14 cellular contexts compared by ENCODE assay signal in the genomic region with DNA sequence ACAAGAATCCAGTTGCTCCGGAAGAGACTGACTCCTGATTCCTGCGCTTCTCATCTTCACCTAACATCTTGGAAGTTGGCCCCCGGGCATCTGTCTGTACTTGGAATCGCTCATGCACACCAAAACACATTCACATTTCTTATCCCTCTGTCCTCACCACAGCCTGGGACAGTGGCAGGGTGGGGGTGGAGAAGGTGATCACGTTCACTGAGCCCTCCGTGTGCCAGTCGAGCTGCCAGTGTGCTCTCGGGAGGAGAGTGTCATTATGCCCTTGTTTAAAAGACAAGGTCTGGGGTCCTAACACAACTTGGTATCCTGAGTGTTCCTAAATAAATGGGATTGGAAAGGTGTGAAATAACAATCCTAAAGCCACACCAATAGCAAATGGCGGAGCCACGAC. TPM values are rescaled to one million over a fixed set of nuclear protein-coding genes. Genes with fewer than 3 reads are reported as not detected.
DNase-seq lines count a peak whose midpoint lies in the region; ATAC-seq and TF ChIP-seq lines count a peak whose summit lies in the region.
"Had no signal": no experiment of that assay in that cellular context is flagged by ENCODE, and none has a peak within 500 bp of the region (broad histone marks: within the 10 kb centered on the region; RNA-seq: fewer than 3 reads in every experiment).

No MANE protein-coding gene starts in this region.

- no peak overlapping the region for H3K4me3 Mint-ChIP-seq in activated naive CD4-positive, alpha-beta T cell treated with anti-CD3 and anti-CD28 coated beads, Interleukin-2, amount 50 U/mL, for 24 hours
- no peak overlapping the region for H3K4me3 Mint-ChIP-seq in activated naive CD4-positive, alpha-beta T cell treated with anti-CD3 and anti-CD28 coated beads, Interleukin-2, amount 10 ng/mL, durations not matched to agents 7 days and 5 days
- no peak overlapping the region for H3K4me3 Mint-ChIP-seq in CD4-positive, alpha-beta T cell
- H3K4me3 Mint-ChIP-seq in nephron progenitor cell: no peak overlapping the region
- H3K4me3 Mint-ChIP-seq: CD8-positive, alpha-beta memory T cell had no signal

- no peaks in the 10 kb centered on the region for H3K27me3 Mint-ChIP-seq in activated naive CD4-positive, alpha-beta T cell treated with anti-CD3 and anti-CD28 coated beads, Interleukin-2, amount 50 U/mL, for 24 hours
- no peaks in the 10 kb centered on the region for H3K27me3 Mint-ChIP-seq in activated naive CD4-positive, alpha-beta T cell treated with anti-CD3 and anti-CD28 coated beads, Interleukin-2, amount 10 ng/mL, durations not matched to agents 7 days and 5 days
- H3K27me3 Mint-ChIP-seq in CD4-positive, alpha-beta T cell: no peaks in the 10 kb centered on the region
- H3K27me3 Mint-ChIP-seq in nephron progenitor cell (ENCODE audit: low read depth, poor library complexity): peaks cover 5% of the 10 kb centered on the region
- H3K27me3 Mint-ChIP-seq: CD8-positive, alpha-beta memory T cell had no signal

- TF ChIP-seq POLR2A in erythroblast (IDR thresholded peaks at IDR 0.05; ENCODE audit: low read length): no peak

- H3K9me3 Mint-ChIP-seq in activated naive CD4-positive, alpha-beta T cell treated with anti-CD3 and anti-CD28 coated beads, Interleukin-2, amount 50 U/mL, for 24 hours: peaks cover 6% of the 10 kb centered on the region
- peaks cover 19% of the 10 kb centered on the region for H3K9me3 Mint-ChIP-seq in activated naive CD4-positive, alpha-beta T cell treated with anti-CD3 and anti-CD28 coated beads, Interleukin-2, amount 10 ng/mL, durations not matched to agents 7 days and 5 days
- peaks cover 7% of the 10 kb centered on the region for H3K9me3 Mint-ChIP-seq in CD4-positive, alpha-beta T cell
- H3K9me3 Mint-ChIP-seq in nephron progenitor cell: peaks cover 34% of the 10 kb centered on the region

- peaks cover 21% of the 10 kb centered on the region for H3K36me3 Mint-ChIP-seq in activated naive CD4-positive, alpha-beta T cell treated with anti-CD3 and anti-CD28 coated beads, Interleukin-2, amount 50 U/mL, for 24 hours
- peaks cover 79% of the 10 kb centered on the region for H3K36me3 Mint-ChIP-seq in activated naive CD4-positive, alpha-beta T cell treated with anti-CD3 and anti-CD28 coated beads, Interleukin-2, amount 10 ng/mL, durations not matched to agents 7 days and 5 days
- H3K36me3 Mint-ChIP-seq in CD4-positive, alpha-beta T cell (ENCODE audit: low read depth): peaks cover 89% of the 10 kb centered on the region
- peaks cover 89% of the 10 kb centered on the region for H3K36me3 Mint-ChIP-seq in nephron progenitor cell (ENCODE audit: low read depth)

- H3K9me3 ChIP-seq in CD4-positive, alpha-beta T cell (ENCODE audit: control insufficient read depth, low read length): peaks cover 8% of the 10 kb centered on the region

- ATAC-seq in CD4-positive, alpha-beta T cell (ENCODE audit: poor library complexity): no peak

- no peak for DNase-seq in activated naive CD4-positive, alpha-beta T cell treated with anti-CD3 and anti-CD28 coated beads, Interleukin-2, amount 10 ng/mL, durations not matched to agents 7 days and 5 days
- no peak for DNase-seq in CD4-positive, alpha-beta T cell
- DNase-seq in erythroblast (lab: John Stamatoyannopoulos, UW) (peak; percentile 39 to 56), nephron progenitor cell (no peak), GM10248 (ENCODE audit: extremely low spot score) (no peak), NCI-H2029 (lab: John Stamatoyannopoulos, UW) (no peak), DMS79 (lab: John Stamatoyannopoulos, UW) (no peak)
- DNase-seq: ACHN; Caco-2; CD8-positive, alpha-beta memory T cell; GF-D8 had no signal

- POLR2A ChIA-PET in CD4-positive, alpha-beta T cell (lab: Charles Lee): no interaction called here
- POLR2A ChIA-PET in GM10248 (lab: Yijun Ruan, JAX): no interaction called here

- TF ChIP-seq CTCF in CD4-positive, alpha-beta T cell (IDR thresholded peaks at IDR 0.05): no peak
- TF ChIP-seq CTCF in nephron progenitor cell (IDR thresholded peaks at IDR 0.05) (no peak), GM10248 (IDR thresholded peaks at IDR 0.05; ENCODE audit: control extremely low read depth, extremely low read depth, low read depth, missing control alignments) (no peak)

- intact Hi-C loops in CD4-positive, alpha-beta T cell (cut with DNase I, micrococcal nuclease): no loop called here

- H3K27ac ChIP-seq in CD4-positive, alpha-beta T cell (ENCODE audit: low read depth, low read length): no peak overlapping the region
- H3K27ac ChIP-seq: BLaER1 treated with 17β-estradiol and CSF1 and Interleukin-3, amounts not matched to agents 10 nM and 100 nM had no signal

- H3K27ac Mint-ChIP-seq in activated naive CD4-positive, alpha-beta T cell treated with anti-CD3 and anti-CD28 coated beads, Interleukin-2, amount 50 U/mL, for 24 hours: peak overlapping the region; percentile 23
- no peak overlapping the region for H3K27ac Mint-ChIP-seq in activated naive CD4-positive, alpha-beta T cell treated with anti-CD3 and anti-CD28 coated beads, Interleukin-2, amount 10 ng/mL, durations not matched to agents 7 days and 5 days
- peak overlapping the region; percentile 42 for H3K27ac Mint-ChIP-seq in CD4-positive, alpha-beta T cell
- peak overlapping the region; percentile 95 for H3K27ac Mint-ChIP-seq in nephron progenitor cell

- CTCF ChIA-PET in activated naive CD4-positive, alpha-beta T cell treated with anti-CD3 and anti-CD28 coated beads, Interleukin-2, amount 10 ng/mL, durations not matched to agents 7 days and 5 days (lab: Charles Lee): no interaction called here
- CTCF ChIA-PET in CD4-positive, alpha-beta T cell (lab: Charles Lee): no interaction called here
- CTCF ChIA-PET in GM10248 (lab: Yijun Ruan, JAX): no interaction called here

- no peaks in the 10 kb centered on the region for H3K27me3 ChIP-seq in CD4-positive, alpha-beta T cell (ENCODE audit: control insufficient read depth, insufficient read depth, low read length)
- H3K27me3 ChIP-seq: BLaER1 treated with 17β-estradiol and CSF1 and Interleukin-3, amounts not matched to agents 10 nM and 100 nM had no signal

- peaks cover 73% of the 10 kb centered on the region for H3K4me1 Mint-ChIP-seq in activated naive CD4-positive, alpha-beta T cell treated with anti-CD3 and anti-CD28 coated beads, Interleukin-2, amount 50 U/mL, for 24 hours
- H3K4me1 Mint-ChIP-seq in activated naive CD4-positive, alpha-beta T cell treated with anti-CD3 and anti-CD28 coated beads, Interleukin-2, amount 10 ng/mL, durations not matched to agents 7 days and 5 days: peaks cover 23% of the 10 kb centered on the region
- H3K4me1 Mint-ChIP-seq in CD4-positive, alpha-beta T cell (ENCODE audit: low read depth): peaks cover 61% of the 10 kb centered on the region
- H3K4me1 Mint-ChIP-seq in nephron progenitor cell: peaks cover 61% of the 10 kb centered on the region

RNA-seq across cellular contexts. Expression of gene GYPC, which starts 17.3 kb away (rescaled TPM):
- total RNA-seq in CD4-positive, alpha-beta T cell: 100 to 1,000 TPM; 148 to 157 TPM
- total RNA-seq: Caco-2, HT1080 had no signal

Comparison
In these comparisons a context has a peak if more than half of its experiments do, and no peak if none do; other contexts are left out.
1. DNase-seq: peak in erythroblast (2 of 2); none in activated naive CD4-positive, alpha-beta T cell treated with anti-CD3 and anti-CD28 coated beads, Interleukin-2, amount 10 ng/mL, durations not matched to agents 7 days and 5 days (single experiment), CD4-positive, alpha-beta T cell (0 of 10), nephron progenitor cell (single experiment), GM10248 (single experiment), NCI-H2029 (single experiment) and DMS79 (single experiment).